In genomic region chr19:6476896-6477431, GRCh38 we compare ENCODE assay signal across 1 cellular context.
A peak's percentile ranks its signal among the peaks of the same experiment; 100 is the strongest.
TF ChIP-seq lines count a peak whose summit lies in the region.

No MANE protein-coding gene starts in this region.

TF ChIP-seq in H1, 55 proteins besides CTCF, POLR2A, EP300 and RAD21:
- no peak for TF ChIP-seq EGR1 (IDR thresholded peaks at IDR 0.05; ENCODE audit: borderline replicate concordance, low read depth, low read length)
- no peak for TF ChIP-seq SAP30 (IDR thresholded peaks at IDR 0.05; ENCODE audit: insufficient read depth, insufficient replicate concordance, low read length)
- peak; percentile 71 for TF ChIP-seq KDM4A (IDR thresholded peaks at IDR 0.05; ENCODE audit: low read depth, low read length, severe bottlenecking)
- TF ChIP-seq, protein P1, sequence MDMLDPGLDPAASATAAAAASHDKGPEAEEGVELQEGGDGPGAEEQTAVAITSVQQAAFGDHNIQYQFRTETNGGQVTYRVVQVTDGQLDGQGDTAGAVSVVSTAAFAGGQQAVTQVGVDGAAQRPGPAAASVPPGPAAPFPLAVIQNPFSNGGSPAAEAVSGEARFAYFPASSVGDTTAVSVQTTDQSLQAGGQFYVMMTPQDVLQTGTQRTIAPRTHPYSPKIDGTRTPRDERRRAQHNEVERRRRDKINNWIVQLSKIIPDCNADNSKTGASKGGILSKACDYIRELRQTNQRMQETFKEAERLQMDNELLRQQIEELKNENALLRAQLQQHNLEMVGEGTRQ (IDR thresholded peaks at IDR 0.05; ENCODE audit: low read length) = no peak
TF ChIP-seq in H1: peak in this region for 1.
